ENCODE assay signal across 29 cellular contexts in genomic region chr9:84447305-84447704, GRCh38.
"Had no signal": no experiment of that assay in that cellular context is flagged by ENCODE, and none has a peak within 500 bp of the region (broad histone marks: within the 10 kb centered on the region; RNA-seq: fewer than 3 reads in every experiment).

No MANE protein-coding gene starts in this region.

- DNase-seq: activated CD4-positive, alpha-beta memory T cell treated with anti-CD3 and anti-CD28 coated beads for 36 hours; activated CD4-positive, alpha-beta T cell treated with anti-CD3 and anti-CD28 coated beads for 36 hours; activated CD4-positive, alpha-beta T cell treated with anti-CD3 and anti-CD28 coated beads, Interleukin-2, amount 50 U/mL, for 1 hour; activated CD8-positive, alpha-beta memory T cell treated with anti-CD3 and anti-CD28 coated beads, Interleukin-2, amount 50 U/mL, for 48 hours; activated effector memory CD4-positive, alpha-beta T cell treated with Interleukin-2 at 50 U/mL for 16 hours; activated naive CD4-positive, alpha-beta T cell treated with anti-CD3 and anti-CD28 coated beads, Interleukin-2, amount 10 ng/mL, durations not matched to agents 7 days and 5 days; activated naive CD8-positive, alpha-beta T cell treated with anti-CD3 and anti-CD28 coated beads, Interleukin-2, amount 50 U/mL, for 24 hours; activated T-cell treated with anti-CD3 and anti-CD28 coated beads, Interleukin-2, amount 50 U/mL, for 48 hours; anterior cingulate cortex; central memory CD4-positive, alpha-beta T cell; Kasumi-1; KG1; MM.1S; MV-4-11; NCI-H1092; NCI-H1436 treated with DMSO at 0.1 percent for 48 hours; NCI-H1694 treated with DMSO at 0.1 percent for 48 hours; NCI-H2029; NCI-H345; NCI-H524; SHP77; SJCRH30; T1000 had no signal

- H3K27ac ChIP-seq: PC-9, SJCRH30, SK-N-MC had no signal

- H3K4me3 Mint-ChIP-seq: activated CD4-positive, alpha-beta memory T cell treated with anti-CD3 and anti-CD28 coated beads for 36 hours; activated CD4-positive, alpha-beta T cell treated with anti-CD3 and anti-CD28 coated beads for 36 hours; activated naive CD4-positive, alpha-beta T cell treated with anti-CD3 and anti-CD28 coated beads, Interleukin-2, amount 10 ng/mL, durations not matched to agents 7 days and 5 days; activated naive CD8-positive, alpha-beta T cell; activated naive CD8-positive, alpha-beta T cell treated with anti-CD3 and anti-CD28 coated beads, Interleukin-2, amount 50 U/mL, for 24 hours; brain had no signal

- H3K9me3 Mint-ChIP-seq: activated CD4-positive, alpha-beta memory T cell treated with anti-CD3 and anti-CD28 coated beads for 36 hours; activated naive CD4-positive, alpha-beta T cell treated with anti-CD3 and anti-CD28 coated beads, Interleukin-2, amount 10 ng/mL, durations not matched to agents 7 days and 5 days; activated naive CD8-positive, alpha-beta T cell treated with anti-CD3 and anti-CD28 coated beads, Interleukin-2, amount 50 U/mL, for 24 hours had no signal

- H3K27me3 Mint-ChIP-seq: activated CD4-positive, alpha-beta T cell treated with anti-CD3 and anti-CD28 coated beads for 36 hours; activated naive CD8-positive, alpha-beta T cell treated with anti-CD3 and anti-CD28 coated beads, Interleukin-2, amount 50 U/mL, for 24 hours; brain had no signal

- ATAC-seq: activated CD4-positive, alpha-beta T cell treated with anti-CD3 and anti-CD28 coated beads for 36 hours; activated naive CD8-positive, alpha-beta T cell treated with anti-CD3 and anti-CD28 coated beads, Interleukin-2, amount 50 U/mL, for 24 hours had no signal

- H3K27me3 ChIP-seq: SJCRH30 had no signal

- H3K4me1 ChIP-seq: SJCRH30 had no signal

- H3K36me3 ChIP-seq: SJCRH30 had no signal

- H3K9me3 ChIP-seq: SJCRH30 had no signal

- H3K4me3 ChIP-seq: PC-9, SJCRH30, SK-N-MC had no signal

- H3K27ac Mint-ChIP-seq: activated CD4-positive, alpha-beta memory T cell treated with anti-CD3 and anti-CD28 coated beads for 36 hours; activated CD4-positive, alpha-beta T cell treated with anti-CD3 and anti-CD28 coated beads for 36 hours; activated naive CD4-positive, alpha-beta T cell treated with anti-CD3 and anti-CD28 coated beads, Interleukin-2, amount 10 ng/mL, durations not matched to agents 7 days and 5 days; activated naive CD8-positive, alpha-beta T cell; activated naive CD8-positive, alpha-beta T cell treated with anti-CD3 and anti-CD28 coated beads, Interleukin-2, amount 50 U/mL, for 24 hours had no signal

- FAIRE-seq: RCC 7860, TTC549 had no signal

- H3K4me1 Mint-ChIP-seq: activated CD4-positive, alpha-beta T cell treated with anti-CD3 and anti-CD28 coated beads for 36 hours; activated naive CD4-positive, alpha-beta T cell treated with anti-CD3 and anti-CD28 coated beads, Interleukin-2, amount 10 ng/mL, durations not matched to agents 7 days and 5 days; activated naive CD8-positive, alpha-beta T cell treated with anti-CD3 and anti-CD28 coated beads, Interleukin-2, amount 50 U/mL, for 24 hours had no signal

- H3K36me3 Mint-ChIP-seq: activated CD4-positive, alpha-beta memory T cell treated with anti-CD3 and anti-CD28 coated beads for 36 hours; activated naive CD4-positive, alpha-beta T cell treated with anti-CD3 and anti-CD28 coated beads, Interleukin-2, amount 10 ng/mL, durations not matched to agents 7 days and 5 days; activated naive CD8-positive, alpha-beta T cell; brain had no signal
